ENCODE assay signal across 20 cellular contexts in genomic region chr5:31007672-31008071, GRCh38.
DNase-seq lines count a peak whose midpoint lies in the region; ATAC-seq and TF ChIP-seq lines count a peak whose summit lies in the region.
"Had no signal": no experiment of that assay in that cellular context is flagged by ENCODE, and none has a peak within 500 bp of the region (broad histone marks: within the 10 kb centered on the region; RNA-seq: fewer than 3 reads in every experiment).

No MANE protein-coding gene starts in this region.

- H3K9me3 ChIP-seq in H9 (ENCODE audit: control insufficient read depth, low read depth, low read length) (no peaks in the 10 kb centered on the region), SJCRH30 (replicated peaks) (no peaks in the 10 kb centered on the region), transverse colon (peaks cover 0 to 3% of the 10 kb centered on the region in 2 donors)

- no peak overlapping the region for H4K91ac ChIP-seq in H9 (ENCODE audit: insufficient read length, low read depth, low read length)

- no CpG with 5 or more reads among the region's 4 CpGs for WGBS in H9 (ENCODE audit: extremely low coverage, insufficient read length, low lambda C conversion rate)
- WGBS in transverse colon (ENCODE audit: low coverage in 1 of 2), 2 donors = 87% methylated on average over 4 of the region's 4 CpGs; no CpG with 5 or more reads in 1 of the 2 donors

- H3K4me1 ChIP-seq in H9 (ENCODE audit: insufficient read depth, low read length) (no peaks in the 10 kb centered on the region), SJCRH30 (peaks cover 6% of the 10 kb centered on the region; the same call in 1 of the 2 replicates), transverse colon (no peaks in the 10 kb centered on the region)

- H3K27ac ChIP-seq in C4-2B (no peak overlapping the region), H9 (ENCODE audit: insufficient read length, low read depth, low read length) (no peak overlapping the region), SJCRH30 (no peak overlapping the region), transverse colon (no peak overlapping the region)
- H3K27ac ChIP-seq: GM23248, SK-N-MC had no signal

- no peak overlapping the region for H2BK12ac ChIP-seq in H9 (ENCODE audit: insufficient read length, low read depth, low read length)

- H3K27me3 Mint-ChIP-seq in H9 (ENCODE audit: low read depth) = no peaks in the 10 kb centered on the region; the same call in 1 of the 2 replicates

- peak; percentile 7; the same call in 1 of the 2 replicates for TF ChIP-seq CTCF in C4-2B (conservative IDR thresholded peaks at IDR 0.05)
- TF ChIP-seq CTCF in H9 (conservative IDR thresholded peaks at IDR 0.05) = peak; percentile 41
- no peak for TF ChIP-seq CTCF in transverse colon (IDR thresholded peaks at IDR 0.05)

- H2BK20ac ChIP-seq in H9 (ENCODE audit: low read depth, low read length, poor library complexity, severe bottlenecking) = no peak overlapping the region

- no peak overlapping the region for H2BK15ac ChIP-seq in H9 (ENCODE audit: low read depth, low read length)

- no peak overlapping the region for H4K8ac ChIP-seq in H9 (replicated peaks; ENCODE audit: insufficient read length, low read depth, low read length)

- H3K23me2 ChIP-seq in H9 (ENCODE audit: insufficient read length, low read depth, low read length, poor library complexity, severe bottlenecking) = no peaks in the 10 kb centered on the region

- H3K4me3 ChIP-seq in SJCRH30 (no peak overlapping the region), transverse colon (no peak overlapping the region)
- H3K4me3 ChIP-seq: GM23248, K562, SK-N-MC had no signal

- peaks cover 5 to 7% of the 10 kb centered on the region in 2 experiments; a peak in 3 of 5 replicates for H3K9me3 Mint-ChIP-seq in H9

- H2AFZ ChIP-seq in H9 (ENCODE audit: low read length) = no peak overlapping the region
- H2AFZ ChIP-seq: GM23248 had no signal

- H4K20me1 ChIP-seq in H9 (ENCODE audit: control insufficient read depth, insufficient read depth, insufficient read length) = no peaks in the 10 kb centered on the region

- no peaks in the 10 kb centered on the region for H3K4me1 Mint-ChIP-seq in H9
- H3K4me1 Mint-ChIP-seq: CD14-positive monocyte had no signal

- no peak overlapping the region for H3K23ac ChIP-seq in H9 (ENCODE audit: insufficient read length, low read depth, low read length)

- H3K4me3 Mint-ChIP-seq in H9 = no peak overlapping the region
- H3K4me3 Mint-ChIP-seq: CD14-positive monocyte had no signal

- H3K4ac ChIP-seq in H9 (ENCODE audit: low read depth, low read length) = no peak overlapping the region

- no peaks in the 10 kb centered on the region for H3K36me3 ChIP-seq in SJCRH30
- H3K36me3 ChIP-seq in transverse colon = no peaks in the 10 kb centered on the region

- TF ChIP-seq POLR2A in transverse colon (IDR thresholded peaks at IDR 0.05) = no peak

- H3K4me2 ChIP-seq in H9 (ENCODE audit: insufficient read depth, insufficient read length, low read length) = no peak overlapping the region

- H3K79me1 ChIP-seq in H9 (ENCODE audit: insufficient read depth, low read depth, low read length, poor library complexity, severe bottlenecking) = no peaks in the 10 kb centered on the region

- no peak for TF ChIP-seq EP300 in transverse colon (IDR thresholded peaks at IDR 0.05; ENCODE audit: low read depth)

- no peak overlapping the region for H4K5ac ChIP-seq in H9 (ENCODE audit: insufficient read length, low read depth, low read length)

- in situ Hi-C loops in transverse colon (cut with MboI; ENCODE audit: low pct_ligation_motif_present in 1 of 4, low pct_unique_long_range_greater_than_20kb in 1 of 4, low sequenced_read_pairs in 3 of 4) = no loop called here

- no peak overlapping the region for H2BK5ac ChIP-seq in H9 (ENCODE audit: insufficient read length, low read length)

- H3K18ac ChIP-seq in H9 (ENCODE audit: insufficient read length, low read depth, low read length) = no peak overlapping the region

- no peaks in the 10 kb centered on the region for H3K79me2 ChIP-seq in H9 (ENCODE audit: insufficient read depth, low read length)

- H3K27me3 ChIP-seq in H9 (ENCODE audit: insufficient read depth, low read length) = no peaks in the 10 kb centered on the region
- no peaks in the 10 kb centered on the region for H3K27me3 ChIP-seq in SJCRH30
- no peaks in the 10 kb centered on the region for H3K27me3 ChIP-seq in transverse colon

- intact Hi-C loops in transverse colon (cut with DNase I; ENCODE audit: low total_unique reads) = no loop called here

- no peak overlapping the region for H3K14ac ChIP-seq in H9 (ENCODE audit: insufficient read depth, low read length)

- no peak overlapping the region for H2AK5ac ChIP-seq in H9 (ENCODE audit: insufficient read length, low read length)

- H3K56ac ChIP-seq in H9 (ENCODE audit: insufficient read length, low read depth, low read length) = no peak overlapping the region

- no peak overlapping the region for H3T11ph ChIP-seq in H9 (ENCODE audit: low read length)

- peaks cover 0 to 5% (median 0%) of the 10 kb centered on the region in 3 experiments; a peak in 1 of 7 replicates for H3K36me3 Mint-ChIP-seq in H9 (ENCODE audit: insufficient read depth in 1 of 3, low read depth in 3 of 3)
- H3K36me3 Mint-ChIP-seq: CD14-positive monocyte had no signal

- DNase-seq in H9 (peak; percentile 31), SJCRH30 (peak; percentile 49 to 61), left kidney (ENCODE audit: low read depth, low spot score) (peak; percentile 18), NCI-H1930 (lab: John Stamatoyannopoulos, UW) (no peak), transverse colon (no peak)
- DNase-seq: ACHN, DMS 273 treated with DMSO at 0.1 percent for 48 hours, DND-41, GDM1, GM23248, NCI-H1105, NCI-H2081 treated with DMSO at 0.1 percent for 48 hours, NCI-H510A, NCI-H774 had no signal

- no peak for ATAC-seq in GM21576 (IDR thresholded peaks at IDR 0.05; ENCODE audit: unreplicated experiment)
- ATAC-seq: K562, Right ventricle myocardium inferior had no signal

- no peak overlapping the region for H3K9ac ChIP-seq in H9 (ENCODE audit: extremely low read depth, insufficient read length, low read length)
- H3K9ac ChIP-seq: GM23248 had no signal

- H2BK120ac ChIP-seq in H9 (ENCODE audit: low read depth, low read length, poor library complexity, severe bottlenecking) = no peak overlapping the region

- H3K27ac Mint-ChIP-seq in H9 = no peak overlapping the region
- H3K27ac Mint-ChIP-seq: CD14-positive monocyte had no signal

Comparison
In these comparisons a context has a peak if more than half of its experiments do, and no peak if none do; other contexts are left out.
1. CTCF ChIP-seq: peak in C4-2B (single experiment) and H9 (single experiment); none in transverse colon (0 of 5).
2. DNase-seq: peak in H9 (single experiment), SJCRH30 (2 of 2) and left kidney (single experiment); none in NCI-H1930 (0 of 2) and transverse colon (single experiment).